Comparison of ENCODE assay signal across 13 cellular contexts in genomic region chr2:47089083-47089464, GRCh38.
DNase-seq lines count a peak whose midpoint lies in the region; ATAC-seq, FAIRE-seq and TF ChIP-seq lines count a peak whose summit lies in the region.
"Had no signal": no experiment of that assay in that cellular context is flagged by ENCODE, and none has a peak within 500 bp of the region (broad histone marks: within the 10 kb centered on the region; RNA-seq: fewer than 3 reads in every experiment).

No MANE protein-coding gene starts in this region.

- peaks cover 22% of the 10 kb centered on the region for H3K4me1 ChIP-seq in hepatocyte (ENCODE audit: insufficient read depth)

- no peaks in the 10 kb centered on the region for H3K79me2 ChIP-seq in hepatocyte

- H3K4me3 Mint-ChIP-seq in type B pancreatic cell = no peak overlapping the region

- H3K9me3 ChIP-seq in hepatocyte (ENCODE audit: low read depth) = no peaks in the 10 kb centered on the region
- H3K9me3 ChIP-seq: colonic mucosa, neutrophil had no signal

- H3K27ac ChIP-seq in hepatocyte = peak overlapping the region; percentile 62
- H3K27ac ChIP-seq in RWPE1 = no peak overlapping the region
- H3K27ac ChIP-seq: colonic mucosa, neutrophil had no signal

- H3K27ac Mint-ChIP-seq in type B pancreatic cell = peak overlapping the region; percentile 69

- whole genome bisulfite sequencing in hepatocyte (ENCODE audit: low lambda C conversion rate, missing lambda C conversion rate) = 61% methylated on average over 6 of the region's 6 CpGs

- TF ChIP-seq CTCF in bronchial epithelial cell (IDR thresholded peaks at IDR 0.05; ENCODE audit: insufficient read depth, low read length, severe bottlenecking) (no peak), hepatocyte (IDR thresholded peaks at IDR 0.05; ENCODE audit: poor library complexity) (no peak), type B pancreatic cell (conservative IDR thresholded peaks at IDR 0.05) (no peak), RWPE1 (conservative IDR thresholded peaks at IDR 0.05; ENCODE audit: low read depth) (no peak)

- no peaks in the 10 kb centered on the region for H3K9me2 ChIP-seq in hepatocyte (replicated peaks; ENCODE audit: insufficient read depth)

- H3K27me3 ChIP-seq in bronchial epithelial cell (ENCODE audit: control insufficient read depth, insufficient read depth, low read length) (no peaks in the 10 kb centered on the region), hepatocyte (no peaks in the 10 kb centered on the region)
- H3K27me3 ChIP-seq: colonic mucosa had no signal

- H3K27me3 Mint-ChIP-seq in type B pancreatic cell = no peaks in the 10 kb centered on the region

- FAIRE-seq in bronchial epithelial cell (lab: Jason Lieb, UNC) = no peak
- FAIRE-seq: G401.6 had no signal

- POLR2A ChIA-PET in RWPE1 (lab: Yijun Ruan, JAX; ENCODE audit: low non-redundant PET) = no interaction called here

- CTCF ChIA-PET in RWPE1 (lab: Yijun Ruan, JAX) = no interaction called here

- no peaks in the 10 kb centered on the region for H4K20me1 ChIP-seq in hepatocyte (ENCODE audit: insufficient read depth, poor library complexity, severe bottlenecking)

- H3K4me1 Mint-ChIP-seq in type B pancreatic cell (ENCODE audit: unreplicated experiment) = peaks cover 43% of the 10 kb centered on the region

- no peaks in the 10 kb centered on the region for H3K36me3 Mint-ChIP-seq in type B pancreatic cell

- no peak overlapping the region for H3K4me3 ChIP-seq in bronchial epithelial cell (ENCODE audit: low read depth, low read length)
- H3K4me3 ChIP-seq in hepatocyte = no peak overlapping the region
- H3K4me3 ChIP-seq: colonic mucosa had no signal

- no peak for ATAC-seq in stimulated activated naive CD8-positive, alpha-beta T cell treated with anti-CD3 and anti-CD28 coated beads, Interleukin-15, Interleukin-2, amounts not matched to agents 100 U/mL and 50 U/mL, for 24 hours

- DNase-seq in LHCN-M2 (ENCODE audit: low read depth) = peak; percentile 37
- DNase-seq in bronchial epithelial cell (ENCODE audit: low read depth) = peak; percentile 52
- peak; percentile 62 for DNase-seq in hepatocyte (ENCODE audit: low spot score)
- DNase-seq in type B pancreatic cell (ENCODE audit: extremely low spot score, unreplicated experiment) = no peak
- DNase-seq in RWPE1 (ENCODE audit: low spot score) = no peak
- no peak for DNase-seq in OCI-M2 (lab: John Stamatoyannopoulos, UW; ENCODE audit: unreplicated experiment)
- no peak for DNase-seq in iPS-NIHi11 (ENCODE audit: low spot score)
- DNase-seq in stimulated activated naive CD8-positive, alpha-beta T cell treated with anti-CD3 and anti-CD28 coated beads, Interleukin-15, Interleukin-2, amounts not matched to agents 100 U/mL and 50 U/mL, for 24 hours = no peak
- DNase-seq: colonic mucosa; NCI-H1417 treated with DMSO at 0.1 percent for 48 hours; stimulated activated CD4-positive, alpha-beta T cell treated with anti-CD3 and anti-CD28 coated beads, Interleukin-2, amount 100 ng/mL, for 48 hours had no signal

- H3K36me3 ChIP-seq in bronchial epithelial cell (ENCODE audit: control insufficient read depth, insufficient read depth, low read length) = no peaks in the 10 kb centered on the region
- no peaks in the 10 kb centered on the region for H3K36me3 ChIP-seq in hepatocyte (replicated peaks; ENCODE audit: insufficient read depth, low read depth)
- H3K36me3 ChIP-seq: colonic mucosa, neutrophil had no signal

- peak overlapping the region; percentile 32 for H3K4me2 ChIP-seq in hepatocyte

- H2AFZ ChIP-seq in hepatocyte = no peak overlapping the region

- H3K9me3 Mint-ChIP-seq in type B pancreatic cell = no peaks in the 10 kb centered on the region

Comparison
In these comparisons a context has a peak if more than half of its experiments do, and no peak if none do; other contexts are left out.
1. DNase-seq: peak in LHCN-M2 (single experiment), bronchial epithelial cell (single experiment) and hepatocyte (single experiment); none in type B pancreatic cell (single experiment), RWPE1 (single experiment), OCI-M2 (single experiment), iPS-NIHi11 (single experiment) and stimulated activated naive CD8-positive, alpha-beta T cell treated with anti-CD3 and anti-CD28 coated beads, Interleukin-15, Interleukin-2, amounts not matched to agents 100 U/mL and 50 U/mL, for 24 hours (single experiment).